Comparison of ENCODE assay signal across 8 cellular contexts in genomic region chr14:50062438-50063039, GRCh38. TPM values are rescaled to one million over a fixed set of nuclear protein-coding genes. Genes with fewer than 3 reads are reported as not detected.
DNase-seq lines count a peak whose midpoint lies in the region; ATAC-seq and TF ChIP-seq lines count a peak whose summit lies in the region.

No MANE protein-coding gene starts in this region.

- H3K27me3 ChIP-seq in HUES6 (ENCODE audit: control insufficient read depth, insufficient read depth, low read length) (no peaks in the 10 kb centered on the region), WERI-Rb-1 (ENCODE audit: insufficient read depth, low read depth, severe bottlenecking) (no peaks in the 10 kb centered on the region)

- TF ChIP-seq CTCF in WERI-Rb-1 (IDR thresholded peaks at IDR 0.05; ENCODE audit: low read depth, low read length) (no peak), chondrocyte (IDR thresholded peaks at IDR 0.05) (peak; percentile 52), natural killer cell (IDR thresholded peaks at IDR 0.05) (no peak), type B pancreatic cell (conservative IDR thresholded peaks at IDR 0.05) (no peak)

- peak overlapping the region; percentile 6; the same call in 1 of the 2 replicates for H3K4me3 ChIP-seq in HUES6 (ENCODE audit: low read depth, low read length)
- H3K4me3 ChIP-seq in WERI-Rb-1 (ENCODE audit: low read depth, low read length) = no peak overlapping the region

- H3K9me3 Mint-ChIP-seq in chondrocyte (ENCODE audit: low read depth) (no peaks in the 10 kb centered on the region), natural killer cell (peaks cover 0 to 2% of the 10 kb centered on the region in 2 donors), type B pancreatic cell (no peaks in the 10 kb centered on the region)

- peaks cover 35% of the 10 kb centered on the region for H3K4me1 ChIP-seq in HUES6 (ENCODE audit: control insufficient read depth, insufficient read depth, low read length)

- H3K9ac ChIP-seq in HUES6 (ENCODE audit: low read length) = peak overlapping the region; percentile 60

- no peaks in the 10 kb centered on the region for H3K36me3 Mint-ChIP-seq in chondrocyte (ENCODE audit: low read depth)
- H3K36me3 Mint-ChIP-seq in natural killer cell = no peaks in the 10 kb centered on the region
- H3K36me3 Mint-ChIP-seq in type B pancreatic cell = peaks cover 3% of the 10 kb centered on the region

- DNase-seq in WERI-Rb-1 (peak; percentile 77), chondrocyte (ENCODE audit: low spot score) (no peak), natural killer cell (peak; percentile 67), type B pancreatic cell (ENCODE audit: extremely low spot score, unreplicated experiment) (no peak)

- H3K4me1 Mint-ChIP-seq in chondrocyte (ENCODE audit: low read depth) = peaks cover 56% of the 10 kb centered on the region
- peaks cover 71 to 73% of the 10 kb centered on the region in 2 donors for H3K4me1 Mint-ChIP-seq in natural killer cell
- peaks cover 31% of the 10 kb centered on the region for H3K4me1 Mint-ChIP-seq in type B pancreatic cell (ENCODE audit: unreplicated experiment)

- no peaks in the 10 kb centered on the region for H3K36me3 ChIP-seq in HUES6 (ENCODE audit: control insufficient read depth, insufficient read depth, low read length)
- no peaks in the 10 kb centered on the region for H3K36me3 ChIP-seq in WERI-Rb-1

- intact Hi-C loops in natural killer cell (cut with micrococcal nuclease) = loop anchor here (1.0 kb wide), 4 partner anchors 21 to 194 kb away; partner anchors contain the start of gene ARF6

- H3K27ac Mint-ChIP-seq in chondrocyte (ENCODE audit: unreplicated experiment) (peak overlapping the region; percentile 96), natural killer cell (peak overlapping the region; percentile 93 to 95), type B pancreatic cell (peak overlapping the region; percentile 92)

- H3K4me3 Mint-ChIP-seq in chondrocyte (ENCODE audit: unreplicated experiment) (peak overlapping the region; percentile 1), natural killer cell (peak overlapping the region; percentile 91), type B pancreatic cell (peak overlapping the region; percentile 55)

- H3K27me3 Mint-ChIP-seq in chondrocyte (ENCODE audit: low read depth) (no peaks in the 10 kb centered on the region), natural killer cell (ENCODE audit: low read depth in 2 of 2) (no peaks in the 10 kb centered on the region), type B pancreatic cell (no peaks in the 10 kb centered on the region)

- H3K9me3 ChIP-seq in HUES6 (ENCODE audit: control insufficient read depth, insufficient read depth, low read depth, low read length) (no peaks in the 10 kb centered on the region), WERI-Rb-1 (ENCODE audit: severe bottlenecking) (no peaks in the 10 kb centered on the region)

- peak; percentile 37 for ATAC-seq in GM18511 (IDR thresholded peaks at IDR 0.05; ENCODE audit: unreplicated experiment)
- ATAC-seq in natural killer cell = peak; percentile 71 to 74 (median 73)
- ATAC-seq in GM21381 (IDR thresholded peaks at IDR 0.05; ENCODE audit: unreplicated experiment) = no peak
- no peak for ATAC-seq in HG03097 (IDR thresholded peaks at IDR 0.05; ENCODE audit: low FRiP score, unreplicated experiment)

- H3K27ac ChIP-seq in HUES6 (ENCODE audit: low read depth, low read length) (peak overlapping the region; percentile 28; the same call in 1 of the 2 replicates), WERI-Rb-1 (peak overlapping the region; percentile 40)

RNA-seq across cellular contexts. Expression of gene VCPKMT, which starts 53.8 kb away (rescaled TPM):
- total RNA-seq in chondrocyte = 9.3 to 10.4 TPM (median 9.7 TPM) in 3 replicates
- total RNA-seq in natural killer cell = 10 to 100 TPM; 19.4 to 23.9 (median 21.8) TPM
- total RNA-seq in type B pancreatic cell (ENCODE audit: low replicate concordance) = 11.6 and 13.9 TPM in 2 replicates

Comparison
In these comparisons a context has a peak if more than half of its experiments do, and no peak if none do; other contexts are left out.
1. ATAC-seq: peak in GM18511 (single experiment) and natural killer cell (3 of 3); none in GM21381 (single experiment) and HG03097 (single experiment).
2. DNase-seq: peak in WERI-Rb-1 (single experiment) and natural killer cell (single experiment); none in chondrocyte (single experiment) and type B pancreatic cell (single experiment).
3. H3K4me3 Mint-ChIP-seq: peak in every context shown above with its lines; median percentile 91 in natural killer cell; 55 in type B pancreatic cell; 1 in chondrocyte.
4. Peak in every context shown above with its lines, with median percentiles within 50 percentile points of each other: H3K27ac Mint-ChIP-seq.